In genomic region chr16:88569614-88569984, GRCh38 we compare ENCODE assay signal across 1 cellular context.
TF ChIP-seq lines count a peak whose summit lies in the region.

No MANE protein-coding gene starts in this region.

TF ChIP-seq in GM12878, 131 proteins besides CTCF, POLR2A, EP300 and RAD21 (continued from another document):
- TF ChIP-seq JUND (IDR thresholded peaks at IDR 0.05; ENCODE audit: low read depth, low read length) (no peak), ZBED1 (IDR thresholded peaks at IDR 0.05; ENCODE audit: borderline replicate concordance) (no peak), NFIC (IDR thresholded peaks at IDR 0.05; ENCODE audit: low read depth, low read length) (no peak), BCL11A (IDR thresholded peaks at IDR 0.05; ENCODE audit: low read depth, low read length) (no peak), RUNX3 (IDR thresholded peaks at IDR 0.05; ENCODE audit: low read length) (no peak), ZSCAN29 (IDR thresholded peaks at IDR 0.05) (no peak), TARDBP (IDR thresholded peaks at IDR 0.05; ENCODE audit: borderline replicate concordance) (no peak), ZBTB4 (CRISPR knock-in tag; IDR thresholded peaks at IDR 0.05) (no peak), SIN3A (IDR thresholded peaks at IDR 0.05; ENCODE audit: low read depth, low read length) (no peak)
